23 cellular contexts compared by ENCODE assay signal in genomic region chr11:94486068-94486467, GRCh38. TPM values are rescaled to one million over a fixed set of nuclear protein-coding genes. Genes with fewer than 3 reads are reported as not detected.
DNase-seq lines count a peak whose midpoint lies in the region; ATAC-seq, FAIRE-seq and TF ChIP-seq lines count a peak whose summit lies in the region.
"Had no signal": no experiment of that assay in that cellular context is flagged by ENCODE, and none has a peak within 500 bp of the region (broad histone marks: within the 10 kb centered on the region; RNA-seq: fewer than 3 reads in every experiment).

No MANE protein-coding gene starts in this region.

- H3K4me3 Mint-ChIP-seq in nephron progenitor cell (no peak overlapping the region), CD14-positive monocyte (no peak overlapping the region)
- H3K4me3 Mint-ChIP-seq: CD4-positive, alpha-beta memory T cell; H9 had no signal

- no peaks in the 10 kb centered on the region for H3K27me3 Mint-ChIP-seq in nephron progenitor cell (ENCODE audit: low read depth, poor library complexity)
- peaks cover 0 to 1% (median 0%) of the 10 kb centered on the region in 3 donors for H3K27me3 Mint-ChIP-seq in CD14-positive monocyte (ENCODE audit: low read depth in 3 of 3)
- H3K27me3 Mint-ChIP-seq: CD4-positive, alpha-beta memory T cell had no signal

- intact Hi-C loops in HepG2 (cut with micrococcal nuclease; ENCODE audit: unreplicated experiment), result no loop called here
- intact Hi-C loops in right lobe of liver (cut with DNase I), result no loop called here
- intact Hi-C loops in K562 (cut with micrococcal nuclease), result no loop called here
- intact Hi-C loops in CD14-positive monocyte (cut with micrococcal nuclease), result no loop called here

- no peak for TF ChIP-seq RAD21 in HepG2 (CRISPR knock-in tag; IDR thresholded peaks at IDR 0.05)
- TF ChIP-seq RAD21 in K562 (CRISPR knock-in tag; conservative IDR thresholded peaks at IDR 0.05 in 1 of 2, IDR thresholded peaks at IDR 0.05 in 1 of 2), result no peak

- H3K4me3 ChIP-seq in HepG2 (replicated peaks in 1 of 3; ENCODE audit: insufficient read depth in 1 of 3, low read depth in 2 of 3, low read length in 3 of 3) (no peak overlapping the region), right lobe of liver (no peak overlapping the region), K562 (no peak overlapping the region)
- H3K4me3 ChIP-seq: BLaER1 treated with 17β-estradiol and CSF1 and Interleukin-3, amounts not matched to agents 10 nM and 100 nM; GM23248 had no signal

- H2AFZ ChIP-seq in HepG2 (ENCODE audit: low read length) (no peak overlapping the region), K562 (ENCODE audit: low read depth, low read length) (no peak overlapping the region)
- H2AFZ ChIP-seq: GM23248 had no signal

- no peak for TF ChIP-seq POLR2A in HepG2 (IDR thresholded peaks at IDR 0.05; ENCODE audit: insufficient read depth in 1 of 2, low read depth in 2 of 2, low read length in 2 of 2)
- no peak for TF ChIP-seq POLR2A in right lobe of liver (IDR thresholded peaks at IDR 0.05)
- TF ChIP-seq POLR2A in K562 (conservative IDR thresholded peaks at IDR 0.05), result no peak

- TF ChIP-seq CTCF in HepG2 (CRISPR knock-in tag; IDR thresholded peaks at IDR 0.05) (no peak), right lobe of liver (IDR thresholded peaks at IDR 0.05) (no peak), K562 (IDR thresholded peaks at IDR 0.05 in 2 of 3, conservative IDR thresholded peaks at IDR 0.05 in 1 of 3; ENCODE audit: insufficient read depth in 2 of 3, low read depth in 1 of 3, low read length in 3 of 3) (no peak), nephron progenitor cell (IDR thresholded peaks at IDR 0.05) (no peak), CD14-positive monocyte (IDR thresholded peaks at IDR 0.05) (no peak)

- H3K27me3 ChIP-seq in HepG2 (ENCODE audit: control insufficient read depth in 1 of 2, insufficient read depth in 2 of 2, low read length in 2 of 2) (no peaks in the 10 kb centered on the region), right lobe of liver (no peaks in the 10 kb centered on the region), K562 (ENCODE audit: control insufficient read depth in 2 of 2, insufficient read depth in 2 of 2, low read length in 2 of 2) (no peaks in the 10 kb centered on the region)
- H3K27me3 ChIP-seq: BE2C; BLaER1 treated with 17β-estradiol and CSF1 and Interleukin-3, amounts not matched to agents 10 nM and 100 nM had no signal

- H3K9ac ChIP-seq in HepG2 (ENCODE audit: insufficient read depth, low read depth, low read length), result no peak overlapping the region
- no peak overlapping the region for H3K9ac ChIP-seq in K562 (ENCODE audit: insufficient read depth in 1 of 2, low read depth in 2 of 2, low read length in 2 of 2)
- H3K9ac ChIP-seq: BLaER1 treated with 17β-estradiol and CSF1 and Interleukin-3, amounts not matched to agents 10 nM and 100 nM; GM23248 had no signal

- H3K9me3 Mint-ChIP-seq in nephron progenitor cell, result no peaks in the 10 kb centered on the region
- peaks cover 0 to 1% (median 0%) of the 10 kb centered on the region in 7 donors for H3K9me3 Mint-ChIP-seq in CD14-positive monocyte
- H3K9me3 Mint-ChIP-seq: CD4-positive, alpha-beta memory T cell; H9 had no signal

- no peak for DNase-seq in HepG2 (ENCODE audit: low spot score)
- DNase-seq in right lobe of liver, result no peak
- DNase-seq in K562 (ENCODE audit: extremely low read depth in 1 of 4, low spot score in 3 of 4), result no peak
- no peak for DNase-seq in nephron progenitor cell
- DNase-seq in CD14-positive monocyte (ENCODE audit: low spot score), result no peak
- DNase-seq: ACHN; AML-193; BE2C; Calu3; CD4-positive, alpha-beta memory T cell; COR-L47; DMS53; DMS79 treated with DMSO at 0.1 percent for 48 hours; GM23248; H9 had no signal

- in situ Hi-C loops in HepG2 (cut with HindIII; ENCODE audit: extremely low pct_ligation_motif_present, low pct_unique_long_range_greater_than_20kb) (no loop called here), K562 (cut with MboI) (no loop called here)

- TF ChIP-seq EP300 in HepG2 (IDR thresholded peaks at IDR 0.05; ENCODE audit: low read depth in 2 of 2, low read length in 2 of 2) (no peak), HepG2 (CRISPR knock-in tag; IDR thresholded peaks at IDR 0.05; ENCODE audit: borderline replicate concordance) (no peak), K562 (IDR thresholded peaks at IDR 0.05; ENCODE audit: low read length) (no peak)

- no peak overlapping the region for H3K27ac ChIP-seq in HepG2 (ENCODE audit: extremely low read length, insufficient read depth, low read length)
- no peak overlapping the region for H3K27ac ChIP-seq in right lobe of liver
- H3K27ac ChIP-seq in K562 (ENCODE audit: extremely low read depth, low read depth, low read length), result no peak overlapping the region
- H3K27ac ChIP-seq: 22Rv1; BLaER1 treated with 17β-estradiol and CSF1 and Interleukin-3, amounts not matched to agents 10 nM and 100 nM; GM23248 had no signal

- H4K20me1 ChIP-seq in HepG2 (ENCODE audit: insufficient read depth, low read length) (no peaks in the 10 kb centered on the region), K562 (replicated peaks; ENCODE audit: control insufficient read depth, insufficient read depth, low read length) (no peaks in the 10 kb centered on the region)
- H4K20me1 ChIP-seq: BLaER1 treated with 17β-estradiol and CSF1 and Interleukin-3, amounts not matched to agents 10 nM and 100 nM had no signal

- no peak for ATAC-seq in HepG2
- no peak for ATAC-seq in right lobe of liver
- no peak for ATAC-seq in K562
- ATAC-seq: HCT116 had no signal

- no peak overlapping the region for H3K4me2 ChIP-seq in HepG2 (ENCODE audit: low read depth, low read length)
- H3K4me2 ChIP-seq in K562 (ENCODE audit: insufficient read depth, low read length), result no peak overlapping the region
- H3K4me2 ChIP-seq: BLaER1 treated with 17β-estradiol and CSF1 and Interleukin-3, amounts not matched to agents 10 nM and 100 nM had no signal

- peaks cover 7 to 49% of the 10 kb centered on the region in 2 experiments for H3K36me3 ChIP-seq in HepG2 (replicated peaks in 1 of 2; ENCODE audit: control insufficient read depth in 1 of 2, insufficient read depth in 2 of 2, low read length in 2 of 2)
- peaks cover 0 to 24% (median 6%) of the 10 kb centered on the region in 4 donors for H3K36me3 ChIP-seq in right lobe of liver
- H3K36me3 ChIP-seq in K562 (ENCODE audit: control insufficient read depth, insufficient read depth, low read length), result peaks cover 86% of the 10 kb centered on the region

- POLR2A ChIA-PET in HepG2 (lab: Yijun Ruan, JAX), result no interaction called here
- POLR2A ChIA-PET in K562 (lab: Yijun Ruan, JAX), result no interaction called here

- CTCF ChIA-PET in HepG2 (lab: Yijun Ruan, JAX; ENCODE audit: low intra/inter-chr PET ratio, low total read pairs), result no interaction called here
- CTCF ChIA-PET in K562 (lab: Yijun Ruan, JAX; ENCODE audit: low intra/inter-chr PET ratio), result no interaction called here

- BruUV-seq in HepG2 (replicated peaks; lab: Mats Ljungman, UMichigan), result no TSS peak
- no TSS peak for BruUV-seq in K562 (replicated peaks; lab: Mats Ljungman, UMichigan)

- H3K79me2 ChIP-seq in HepG2 (ENCODE audit: insufficient read depth, low read length) (no peaks in the 10 kb centered on the region), K562 (ENCODE audit: control insufficient read depth, insufficient read depth, low read length) (peaks cover 2% of the 10 kb centered on the region; the same call in 1 of the 3 replicates)

- H3K27ac Mint-ChIP-seq in nephron progenitor cell (no peak overlapping the region), CD14-positive monocyte (peak overlapping the region in 1 of 7 donors; percentile 35)
- H3K27ac Mint-ChIP-seq: H9 had no signal

- H3K4me1 ChIP-seq in HepG2 (ENCODE audit: insufficient read depth, low read length) (0 out of 2 replicates have a peak, but pooled peaks cover under 1% of the 10 kb centered on the region), right lobe of liver (no peaks in the 10 kb centered on the region), K562 (replicated peaks in 1 of 2; ENCODE audit: control insufficient read depth in 2 of 2, insufficient read depth in 2 of 2, low read length in 2 of 2) (no peaks in the 10 kb centered on the region)
- H3K4me1 ChIP-seq: BE2C had no signal

- 97% methylated on average over 1 of the region's 1 CpG for WGBS in HepG2 (ENCODE audit: low lambda C conversion rate)
- 86% methylated on average over 1 of the region's 1 CpG for WGBS in right lobe of liver (ENCODE audit: insufficient coverage, low coverage, low lambda C conversion rate, missing lambda C conversion rate)
- WGBS in K562 (ENCODE audit: insufficient coverage, low coverage, missing lambda C conversion rate), result 90% methylated on average over 1 of the region's 1 CpG

- H3K9me3 ChIP-seq in HepG2 (ENCODE audit: low read length), result no peaks in the 10 kb centered on the region
- H3K9me3 ChIP-seq in right lobe of liver, result no peaks in the 10 kb centered on the region
- H3K9me3 ChIP-seq in K562 (replicated peaks; ENCODE audit: control insufficient read depth, insufficient read depth, low read depth, low read length), result no peaks in the 10 kb centered on the region
- H3K9me3 ChIP-seq: BE2C had no signal

- FAIRE-seq in HepG2 (lab: Jason Lieb, UNC) (no peak), K562 (lab: Jason Lieb, UNC) (no peak)
- FAIRE-seq: A204.1, GM12892 had no signal

- no peaks in the 10 kb centered on the region for H3K9me1 ChIP-seq in K562 (ENCODE audit: control insufficient read depth, insufficient read depth, low read length)

- H3K4me1 Mint-ChIP-seq in nephron progenitor cell, result no peaks in the 10 kb centered on the region
- H3K4me1 Mint-ChIP-seq in CD14-positive monocyte, result peaks cover 6% of the 10 kb centered on the region
- H3K4me1 Mint-ChIP-seq: H9 had no signal

- H3K36me3 Mint-ChIP-seq in nephron progenitor cell (ENCODE audit: low read depth) (peaks cover 83% of the 10 kb centered on the region), CD14-positive monocyte (peaks cover 78 to 90% of the 10 kb centered on the region in 2 donors)

RNA-seq across cellular contexts. Expression of gene MRE11, which starts 7.6 kb away (rescaled TPM):
- 37.3 and 58.2 TPM in 2 replicates for total RNA-seq in HepG2 (2016; rRNA removed; fragmentation: Illumina TruSeq; extraction: Trizol)
- 6.8 and 7.0 TPM in 2 replicates for total RNA-seq in HepG2 (2016; cell fraction: cytosol; rRNA removed; fragmentation: Illumina TruSeq; extraction: Trizol; ENCODE audit: low read depth)
- total RNA-seq in HepG2 (2016; cell fraction: insoluble cytoplasmic fraction; rRNA removed; fragmentation: Illumina TruSeq; extraction: Trizol), result 37.9 and 58.6 TPM in 2 replicates
- 7.8 and 9.1 TPM in 2 replicates for total RNA-seq in HepG2 (2016; cell fraction: membrane; rRNA removed; fragmentation: Illumina TruSeq; extraction: Trizol)
- 72.1 and 72.4 TPM in 2 replicates for total RNA-seq in HepG2 (2016; cell fraction: nucleus; rRNA removed; fragmentation: Illumina TruSeq; extraction: Trizol)
- polyA plus RNA-seq in HepG2 (2011; rRNA removed), result 5.2 and 7.2 TPM in 2 replicates
- 1.7 and 2.9 TPM in 2 replicates for polyA plus RNA-seq in HepG2 (2011; cell fraction: cytosol; rRNA removed)
- 9.2 and 10.0 TPM in 2 replicates for polyA plus RNA-seq in HepG2 (2011; cell fraction: nucleus; rRNA removed)
- polyA plus RNA-seq in HepG2 (2012), result 9.8 and 17.1 TPM in 2 replicates
- 0.76 and 1.1 TPM in 2 replicates for polyA plus RNA-seq in HepG2 (2016; cell fraction: cytosol; fragmentation: Illumina TruSeq; extraction: Trizol; ENCODE audit: low read depth)
- polyA plus RNA-seq in HepG2 (2016; cell fraction: insoluble cytoplasmic fraction; fragmentation: Illumina TruSeq; extraction: Trizol; ENCODE audit: low read depth), result 28.4 and 33.0 TPM in 2 replicates
- polyA plus RNA-seq in HepG2 (2016; cell fraction: membrane; fragmentation: Illumina TruSeq; extraction: Trizol; ENCODE audit: low read depth), result 1.8 and 2.1 TPM in 2 replicates
- 43.6 and 48.1 TPM in 2 replicates for polyA plus RNA-seq in HepG2 (2016; cell fraction: nucleus; fragmentation: Illumina TruSeq; extraction: Trizol; ENCODE audit: insufficient read depth, low read depth)
- 4.1 and 11.9 TPM in 2 replicates for polyA minus RNA-seq in HepG2 (2011; rRNA and poly(A)+ RNA removed; ENCODE audit: low replicate concordance)
- polyA minus RNA-seq in HepG2 (2011; cell fraction: cytosol; rRNA and poly(A)+ RNA removed), result 6.9 and 11.3 TPM in 2 replicates
- polyA minus RNA-seq in HepG2 (2011; cell fraction: nucleus; rRNA and poly(A)+ RNA removed), result 43.0 and 56.7 TPM in 2 replicates
- 1 to 10 TPM; 4.5 to 7.7 (median 5.0) TPM for total RNA-seq in right lobe of liver
- total RNA-seq in K562 (2011; cell fraction: chromatin; rRNA removed; ENCODE audit: low replicate concordance), result 31.5 and 107 TPM in 2 replicates
- total RNA-seq in K562 (2011; cell fraction: nucleolus; rRNA removed), result 10.5 and 11.2 TPM in 2 replicates
- 27.4 and 33.7 TPM in 2 replicates for total RNA-seq in K562 (2011; cell fraction: nucleoplasm; rRNA removed)
- 18.3 and 21.3 TPM in 2 replicates for total RNA-seq in K562 (2014; rRNA removed)
- 45.2 and 59.6 TPM in 2 replicates for total RNA-seq in K562 (2014; rRNA removed; fragmentation: Illumina TruSeq; extraction: Trizol)
- 29.1 and 34.1 TPM in 2 replicates for total RNA-seq in K562 (2015; rRNA removed; fragmentation: Illumina TruSeq; extraction: Trizol)
- total RNA-seq in K562 (2021), result 30.4 and 34.1 TPM in 2 replicates
- polyA plus RNA-seq in K562 (2011; rRNA removed), result 19.9 and 28.4 TPM in 2 replicates
- 3.9 and 7.2 TPM in 2 replicates for polyA plus RNA-seq in K562 (2011; cell fraction: cytosol; rRNA removed)
- 19.7 and 20.9 TPM in 2 replicates for polyA plus RNA-seq in K562 (2011; cell fraction: nucleus; rRNA removed)
- polyA plus RNA-seq in K562 (2012), result 18.7 and 20.0 TPM in 2 replicates
- 30.3 and 30.9 TPM in 2 replicates for polyA plus RNA-seq in K562 (2014; fragmentation: Illumina TruSeq; extraction: Trizol)
- 10 to 100 TPM; 21.0 to 29.1 TPM for polyA plus RNA-seq in K562 (2014; fragmentation: Nextera tagmentation; extraction: Ambion mirVana)
- polyA plus RNA-seq in K562 (2014; rRNA removed), result 22.9 and 27.4 TPM in 2 replicates
- 48.7 and 53.2 TPM in 2 replicates for polyA minus RNA-seq in K562 (2011; rRNA and poly(A)+ RNA removed)
- 12.4 and 15.9 TPM in 2 replicates for polyA minus RNA-seq in K562 (2011; cell fraction: cytosol; rRNA and poly(A)+ RNA removed)
- 32.0 and 42.8 TPM in 2 replicates for polyA minus RNA-seq in K562 (2011; cell fraction: nucleus; rRNA and poly(A)+ RNA removed)
- polyA plus RNA-seq in CD14-positive monocyte, result 10 to 100 TPM in 1 of 2 donors, 1 to 10 TPM in 1; 7.8 to 12.1 TPM

RNA-seq across cellular contexts. Expression of gene ANKRD49, which starts 7.7 kb away (rescaled TPM):
- total RNA-seq in HepG2 (2016; rRNA removed; fragmentation: Illumina TruSeq; extraction: Trizol) (14.2 and 18.0 TPM in 2 replicates), right lobe of liver (1 to 10 TPM; 4.4 to 6.6 (median 5.1) TPM), K562 (2014; rRNA removed) (13.4 and 17.1 TPM in 2 replicates), K562 (2014; rRNA removed; fragmentation: Illumina TruSeq; extraction: Trizol) (30.6 and 39.4 TPM in 2 replicates), K562 (2015; rRNA removed; fragmentation: Illumina TruSeq; extraction: Trizol) (32.0 and 32.2 TPM in 2 replicates), K562 (2021) (16.7 and 17.0 TPM in 2 replicates)
- total RNA-seq in HepG2 (2016; cell fraction: cytosol; rRNA removed; fragmentation: Illumina TruSeq; extraction: Trizol; ENCODE audit: low read depth), result 3.4 and 3.6 TPM in 2 replicates
- 15.5 and 18.5 TPM in 2 replicates for total RNA-seq in HepG2 (2016; cell fraction: insoluble cytoplasmic fraction; rRNA removed; fragmentation: Illumina TruSeq; extraction: Trizol)
- 9.1 and 11.7 TPM in 2 replicates for total RNA-seq in HepG2 (2016; cell fraction: membrane; rRNA removed; fragmentation: Illumina TruSeq; extraction: Trizol)
- total RNA-seq in HepG2 (2016; cell fraction: nucleus; rRNA removed; fragmentation: Illumina TruSeq; extraction: Trizol), result 16.7 and 17.1 TPM in 2 replicates
- polyA plus RNA-seq in HepG2 (2011; rRNA removed) (11.5 and 14.3 TPM in 2 replicates), K562 (2011; rRNA removed) (37.4 and 38.7 TPM in 2 replicates), K562 (2014; fragmentation: Illumina TruSeq; extraction: Trizol) (29.3 and 36.4 TPM in 2 replicates), K562 (2014; fragmentation: Nextera tagmentation; extraction: Ambion mirVana) (10 to 100 TPM; 28.8 to 43.5 TPM), K562 (2014; rRNA removed) (26.2 and 31.2 TPM in 2 replicates), CD14-positive monocyte (10 to 100 TPM; 12.8 to 13.1 TPM)
- 4.2 and 6.0 TPM in 2 replicates for polyA plus RNA-seq in HepG2 (2011; cell fraction: cytosol; rRNA removed)
- polyA plus RNA-seq in HepG2 (2011; cell fraction: nucleus; rRNA removed), result 10.0 and 12.8 TPM in 2 replicates
- polyA plus RNA-seq in HepG2 (2012), result 9.4 and 9.7 TPM in 2 replicates
- 2.3 and 3.1 TPM in 2 replicates for polyA plus RNA-seq in HepG2 (2016; cell fraction: cytosol; fragmentation: Illumina TruSeq; extraction: Trizol; ENCODE audit: low read depth)
- polyA plus RNA-seq in HepG2 (2016; cell fraction: insoluble cytoplasmic fraction; fragmentation: Illumina TruSeq; extraction: Trizol; ENCODE audit: low read depth), result 16.5 and 19.5 TPM in 2 replicates
- 5.7 and 5.8 TPM in 2 replicates for polyA plus RNA-seq in HepG2 (2016; cell fraction: membrane; fragmentation: Illumina TruSeq; extraction: Trizol; ENCODE audit: low read depth)
- 23.0 and 26.3 TPM in 2 replicates for polyA plus RNA-seq in HepG2 (2016; cell fraction: nucleus; fragmentation: Illumina TruSeq; extraction: Trizol; ENCODE audit: insufficient read depth, low read depth)
- 2.4 and 8.1 TPM in 2 replicates for polyA minus RNA-seq in HepG2 (2011; rRNA and poly(A)+ RNA removed; ENCODE audit: low replicate concordance)
- polyA minus RNA-seq in HepG2 (2011; cell fraction: cytosol; rRNA and poly(A)+ RNA removed), result 3.6 and 4.7 TPM in 2 replicates
- polyA minus RNA-seq in HepG2 (2011; cell fraction: nucleus; rRNA and poly(A)+ RNA removed), result 13.1 and 15.5 TPM in 2 replicates
- total RNA-seq in K562 (2011; cell fraction: chromatin; rRNA removed; ENCODE audit: low replicate concordance), result 7.3 and 25.9 TPM in 2 replicates
- total RNA-seq in K562 (2011; cell fraction: nucleolus; rRNA removed), result 3.8 and 7.8 TPM in 2 replicates
- 10.2 and 17.6 TPM in 2 replicates for total RNA-seq in K562 (2011; cell fraction: nucleoplasm; rRNA removed)
- 9.4 and 14.8 TPM in 2 replicates for polyA plus RNA-seq in K562 (2011; cell fraction: cytosol; rRNA removed)
- 26.4 and 43.0 TPM in 2 replicates for polyA plus RNA-seq in K562 (2011; cell fraction: nucleus; rRNA removed)
- 16.3 and 20.2 TPM in 2 replicates for polyA plus RNA-seq in K562 (2012)
- polyA minus RNA-seq in K562 (2011; rRNA and poly(A)+ RNA removed), result 15.1 and 16.6 TPM in 2 replicates
- 4.2 and 8.3 TPM in 2 replicates for polyA minus RNA-seq in K562 (2011; cell fraction: cytosol; rRNA and poly(A)+ RNA removed)
- 10.2 and 24.4 TPM in 2 replicates for polyA minus RNA-seq in K562 (2011; cell fraction: nucleus; rRNA and poly(A)+ RNA removed)

RNA-seq across cellular contexts. Expression of gene C11orf97, which starts 26.2 kb away (rescaled TPM):
- total RNA-seq in HepG2 (2016; rRNA removed; fragmentation: Illumina TruSeq; extraction: Trizol) (0.35 TPM in 1 of 2 replicates, not detected in the other), right lobe of liver (1 to 10 TPM in 1 of 6 experiments, under 1 TPM in 1, not detected in 4; 0.40 to 1.7 TPM), K562 (2014; rRNA removed) (not detected in 2 replicates), K562 (2014; rRNA removed; fragmentation: Illumina TruSeq; extraction: Trizol) (not detected in 2 replicates), K562 (2015; rRNA removed; fragmentation: Illumina TruSeq; extraction: Trizol) (not detected in 2 replicates), K562 (2021) (not detected in 2 replicates)
- total RNA-seq in HepG2 (2016; cell fraction: cytosol; rRNA removed; fragmentation: Illumina TruSeq; extraction: Trizol; ENCODE audit: low read depth), result not detected in 2 replicates
- total RNA-seq in HepG2 (2016; cell fraction: insoluble cytoplasmic fraction; rRNA removed; fragmentation: Illumina TruSeq; extraction: Trizol), result 0.30 and 0.87 TPM in 2 replicates
- total RNA-seq in HepG2 (2016; cell fraction: membrane; rRNA removed; fragmentation: Illumina TruSeq; extraction: Trizol), result 0.56 TPM in 1 of 2 replicates, not detected in the other
- total RNA-seq in HepG2 (2016; cell fraction: nucleus; rRNA removed; fragmentation: Illumina TruSeq; extraction: Trizol), result not detected in 2 replicates
- polyA plus RNA-seq in HepG2 (2011; rRNA removed) (not detected in 2 replicates), K562 (2011; rRNA removed) (not detected in 2 replicates), K562 (2014; fragmentation: Illumina TruSeq; extraction: Trizol) (not detected in 2 replicates), K562 (2014; fragmentation: Nextera tagmentation; extraction: Ambion mirVana) (not detected), K562 (2014; rRNA removed) (not detected in 2 replicates), CD14-positive monocyte (not detected)
- polyA plus RNA-seq in HepG2 (2011; cell fraction: cytosol; rRNA removed), result not detected in 2 replicates
- not detected in 2 replicates for polyA plus RNA-seq in HepG2 (2011; cell fraction: nucleus; rRNA removed)
- polyA plus RNA-seq in HepG2 (2012), result not detected in 2 replicates
- polyA plus RNA-seq in HepG2 (2016; cell fraction: cytosol; fragmentation: Illumina TruSeq; extraction: Trizol; ENCODE audit: low read depth), result 0.16 and 0.20 TPM in 2 replicates
- 0.40 and 0.50 TPM in 2 replicates for polyA plus RNA-seq in HepG2 (2016; cell fraction: insoluble cytoplasmic fraction; fragmentation: Illumina TruSeq; extraction: Trizol; ENCODE audit: low read depth)
- 0.30 TPM in 1 of 2 replicates, not detected in the other for polyA plus RNA-seq in HepG2 (2016; cell fraction: membrane; fragmentation: Illumina TruSeq; extraction: Trizol; ENCODE audit: low read depth)
- polyA plus RNA-seq in HepG2 (2016; cell fraction: nucleus; fragmentation: Illumina TruSeq; extraction: Trizol; ENCODE audit: insufficient read depth, low read depth), result not detected in 2 replicates
- not detected in 2 replicates for polyA minus RNA-seq in HepG2 (2011; rRNA and poly(A)+ RNA removed; ENCODE audit: low replicate concordance)
- polyA minus RNA-seq in HepG2 (2011; cell fraction: cytosol; rRNA and poly(A)+ RNA removed), result not detected in 2 replicates
- not detected in 2 replicates for polyA minus RNA-seq in HepG2 (2011; cell fraction: nucleus; rRNA and poly(A)+ RNA removed)
- total RNA-seq in K562 (2011; cell fraction: chromatin; rRNA removed; ENCODE audit: low replicate concordance), result not detected in 2 replicates
- total RNA-seq in K562 (2011; cell fraction: nucleolus; rRNA removed), result not detected in 2 replicates
- total RNA-seq in K562 (2011; cell fraction: nucleoplasm; rRNA removed), result not detected in 2 replicates
- polyA plus RNA-seq in K562 (2011; cell fraction: cytosol; rRNA removed), result not detected in 2 replicates
- polyA plus RNA-seq in K562 (2011; cell fraction: nucleus; rRNA removed), result not detected in 2 replicates
- polyA plus RNA-seq in K562 (2012), result not detected in 2 replicates
- not detected in 2 replicates for polyA minus RNA-seq in K562 (2011; rRNA and poly(A)+ RNA removed)
- polyA minus RNA-seq in K562 (2011; cell fraction: cytosol; rRNA and poly(A)+ RNA removed), result not detected in 2 replicates
- not detected in 2 replicates for polyA minus RNA-seq in K562 (2011; cell fraction: nucleus; rRNA and poly(A)+ RNA removed)
- total RNA-seq: Calu3; CD4-positive, alpha-beta memory T cell; Daoy; G401; GM23248; H4; H9 had no signal
- polyA plus RNA-seq: CD4-positive, alpha-beta memory T cell; GM23248 had no signal

RNA-seq across cellular contexts. Expression of gene FUT4, which starts 57.7 kb away (rescaled TPM):
- total RNA-seq in HepG2 (2016; rRNA removed; fragmentation: Illumina TruSeq; extraction: Trizol) (0.35 and 0.60 TPM in 2 replicates), right lobe of liver (1 to 10 TPM in 5 of 6 experiments, under 1 TPM in 1; 0.90 to 3.1 (median 2.0) TPM), K562 (2014; rRNA removed) (6.4 and 6.9 TPM in 2 replicates), K562 (2014; rRNA removed; fragmentation: Illumina TruSeq; extraction: Trizol) (4.9 and 5.2 TPM in 2 replicates), K562 (2015; rRNA removed; fragmentation: Illumina TruSeq; extraction: Trizol) (5.9 and 6.0 TPM in 2 replicates), K562 (2021) (8.7 and 8.9 TPM in 2 replicates)
- 0.09 TPM in 1 of 2 replicates, not detected in the other for total RNA-seq in HepG2 (2016; cell fraction: cytosol; rRNA removed; fragmentation: Illumina TruSeq; extraction: Trizol; ENCODE audit: low read depth)
- 0.40 and 0.58 TPM in 2 replicates for total RNA-seq in HepG2 (2016; cell fraction: insoluble cytoplasmic fraction; rRNA removed; fragmentation: Illumina TruSeq; extraction: Trizol)
- total RNA-seq in HepG2 (2016; cell fraction: membrane; rRNA removed; fragmentation: Illumina TruSeq; extraction: Trizol), result 0.24 and 0.28 TPM in 2 replicates
- 0.50 and 0.62 TPM in 2 replicates for total RNA-seq in HepG2 (2016; cell fraction: nucleus; rRNA removed; fragmentation: Illumina TruSeq; extraction: Trizol)
- polyA plus RNA-seq in HepG2 (2011; rRNA removed) (0.22 and 0.28 TPM in 2 replicates), K562 (2011; rRNA removed) (3.7 and 4.7 TPM in 2 replicates), K562 (2014; fragmentation: Illumina TruSeq; extraction: Trizol) (5.0 and 5.5 TPM in 2 replicates), K562 (2014; fragmentation: Nextera tagmentation; extraction: Ambion mirVana) (1 to 10 TPM; 1.1 to 1.4 TPM), K562 (2014; rRNA removed) (5.4 and 5.7 TPM in 2 replicates), CD14-positive monocyte (1 to 10 TPM; 5.4 to 6.5 TPM)
- polyA plus RNA-seq in HepG2 (2011; cell fraction: cytosol; rRNA removed), result 0.19 TPM in 2 replicates
- 0.23 and 0.29 TPM in 2 replicates for polyA plus RNA-seq in HepG2 (2011; cell fraction: nucleus; rRNA removed)
- polyA plus RNA-seq in HepG2 (2012), result 0.12 and 0.15 TPM in 2 replicates
- polyA plus RNA-seq in HepG2 (2016; cell fraction: cytosol; fragmentation: Illumina TruSeq; extraction: Trizol; ENCODE audit: low read depth), result 0.03 and 0.05 TPM in 2 replicates
- 0.38 TPM in 2 replicates for polyA plus RNA-seq in HepG2 (2016; cell fraction: insoluble cytoplasmic fraction; fragmentation: Illumina TruSeq; extraction: Trizol; ENCODE audit: low read depth)
- 0.09 and 0.16 TPM in 2 replicates for polyA plus RNA-seq in HepG2 (2016; cell fraction: membrane; fragmentation: Illumina TruSeq; extraction: Trizol; ENCODE audit: low read depth)
- polyA plus RNA-seq in HepG2 (2016; cell fraction: nucleus; fragmentation: Illumina TruSeq; extraction: Trizol; ENCODE audit: insufficient read depth, low read depth), result 0.89 and 0.92 TPM in 2 replicates
- 0.47 and 0.48 TPM in 2 replicates for polyA minus RNA-seq in HepG2 (2011; rRNA and poly(A)+ RNA removed; ENCODE audit: low replicate concordance)
- polyA minus RNA-seq in HepG2 (2011; cell fraction: cytosol; rRNA and poly(A)+ RNA removed), result 0.30 and 0.35 TPM in 2 replicates
- 0.50 and 0.77 TPM in 2 replicates for polyA minus RNA-seq in HepG2 (2011; cell fraction: nucleus; rRNA and poly(A)+ RNA removed)
- total RNA-seq in K562 (2011; cell fraction: chromatin; rRNA removed; ENCODE audit: low replicate concordance), result 5.6 and 7.5 TPM in 2 replicates
- total RNA-seq in K562 (2011; cell fraction: nucleolus; rRNA removed), result 6.6 and 6.7 TPM in 2 replicates
- 7.6 and 10.2 TPM in 2 replicates for total RNA-seq in K562 (2011; cell fraction: nucleoplasm; rRNA removed)
- 2.8 and 5.2 TPM in 2 replicates for polyA plus RNA-seq in K562 (2011; cell fraction: cytosol; rRNA removed)
- 2.2 and 2.5 TPM in 2 replicates for polyA plus RNA-seq in K562 (2011; cell fraction: nucleus; rRNA removed)
- polyA plus RNA-seq in K562 (2012), result 5.5 and 6.0 TPM in 2 replicates
- polyA minus RNA-seq in K562 (2011; rRNA and poly(A)+ RNA removed), result 6.2 and 6.5 TPM in 2 replicates
- 2.3 and 3.0 TPM in 2 replicates for polyA minus RNA-seq in K562 (2011; cell fraction: cytosol; rRNA and poly(A)+ RNA removed)
- 4.0 and 6.1 TPM in 2 replicates for polyA minus RNA-seq in K562 (2011; cell fraction: nucleus; rRNA and poly(A)+ RNA removed)
- total RNA-seq: G401, H4 had no signal

Comparison
In these comparisons a context has a peak if more than half of its experiments do, and no peak if none do; other contexts are left out.
1. Of the 241 proteins assayed by ChIP-seq in both HepG2 and K562: peak only in HepG2: none; only in K562: MAFG; in both: MAFF and MAFK; in neither: 238.